ENCODE assay signal across 27 cellular contexts in the genomic region with DNA sequence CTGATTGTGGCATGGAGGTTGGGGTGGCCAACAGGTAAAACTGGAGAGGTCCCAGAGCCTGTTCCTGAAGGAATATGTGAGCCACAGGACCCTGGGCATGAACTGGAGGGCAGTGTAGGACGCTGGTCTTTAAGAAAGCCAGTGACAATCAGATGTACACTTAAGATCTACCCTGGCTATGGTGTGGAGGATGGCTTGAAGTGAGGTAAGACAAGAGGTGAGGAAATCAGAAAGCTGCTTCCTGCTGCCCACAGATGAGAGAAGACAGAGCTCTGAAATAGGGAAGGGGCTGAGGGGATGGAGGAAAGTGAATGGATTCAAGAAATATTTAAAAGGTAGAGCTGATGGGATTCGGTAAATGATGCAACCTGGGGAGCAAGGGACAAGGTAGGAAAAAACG. TPM values are rescaled to one million over a fixed set of nuclear protein-coding genes. Genes with fewer than 3 reads are reported as not detected.
"Had no signal": no experiment of that assay in that cellular context is flagged by ENCODE, and none has a peak within 500 bp of the region (broad histone marks: within the 10 kb centered on the region; RNA-seq: fewer than 3 reads in every experiment).

No MANE protein-coding gene starts in this region.

- H3K27ac ChIP-seq: coronary artery, esophagus muscularis mucosa, gastrocnemius medialis, left lung, sigmoid colon, stomach, suprapubic skin, tibial nerve had no signal

- FAIRE-seq: bronchial epithelial cell had no signal

- DNase-seq: activated CD4-positive, alpha-beta T cell treated with anti-CD3 and anti-CD28 coated beads for 36 hours; activated CD4-positive, alpha-beta T cell treated with anti-CD3 and anti-CD28 coated beads, Interleukin-2, amount 50 U/mL, for 4 hours; activated CD8-positive, alpha-beta memory T cell treated with anti-CD3 and anti-CD28 coated beads, Interleukin-2, amount 50 U/mL, for 48 hours; activated naive CD4-positive, alpha-beta T cell treated with anti-CD3 and anti-CD28 coated beads for 36 hours; activated T-cell treated with anti-CD3 and anti-CD28 coated beads, Interleukin-2, amount 50 U/mL, for 48 hours; amygdala; cerebellar nuclear complex; gastrocnemius medialis; hippocampal formation; kidney glomerular epithelial cell; left lung; occipital lobe; sigmoid colon; stimulated activated CD4-positive, alpha-beta T cell treated with anti-CD3 and anti-CD28 coated beads, Interleukin-15, amount 100 ng/mL, for 24 hours; stomach; T-helper 9 cell had no signal

- H3K4me1 ChIP-seq: left lung, stomach, suprapubic skin had no signal

- H3K9me3 ChIP-seq: esophagus muscularis mucosa, gastrocnemius medialis, left lung, sigmoid colon, stomach, suprapubic skin, tibial nerve had no signal

- H3K27me3 ChIP-seq: esophagus muscularis mucosa, gastrocnemius medialis, left lung, sigmoid colon, stomach, suprapubic skin, tibial nerve had no signal

- H3K27ac Mint-ChIP-seq: activated CD4-positive, alpha-beta T cell treated with anti-CD3 and anti-CD28 coated beads for 36 hours; activated naive CD4-positive, alpha-beta T cell treated with anti-CD3 and anti-CD28 coated beads for 36 hours; mesothelial cell of epicardium; natural killer cell treated with Interleukin-12 subunit alpha and Interleukin-12 subunit beta and Interleukin-15 and Interleukin-18, amount 100 ng/mL, for 72 hours; WTC11 had no signal

- H3K27me3 Mint-ChIP-seq: activated CD4-positive, alpha-beta T cell treated with anti-CD3 and anti-CD28 coated beads for 36 hours had no signal

- H3K4me2 ChIP-seq: smooth muscle cell had no signal

- ATAC-seq: activated CD4-positive, alpha-beta T cell treated with anti-CD3 and anti-CD28 coated beads for 36 hours; gastrocnemius medialis; left lung; natural killer cell treated with Interleukin-12 subunit alpha and Interleukin-12 subunit beta and Interleukin-15 and Interleukin-18, amount 100 ng/mL, for 72 hours; WTC11 had no signal

- H3K9me3 Mint-ChIP-seq: activated naive CD4-positive, alpha-beta T cell treated with anti-CD3 and anti-CD28 coated beads for 36 hours; mesothelial cell of epicardium; natural killer cell treated with Interleukin-12 subunit alpha and Interleukin-12 subunit beta and Interleukin-15 and Interleukin-18, amount 100 ng/mL, for 72 hours; stimulated activated memory B cell treated with anti-CD40 and anti-IgM and Interleukin-4, amounts not matched to agents 10 μg/mL and 1 μg/mL and 100 μg/mL, for 72 hours; WTC11 had no signal

- H3K36me3 ChIP-seq: esophagus muscularis mucosa, gastrocnemius medialis, left lung, sigmoid colon, stomach, suprapubic skin, tibial nerve had no signal

- H3K4me3 Mint-ChIP-seq: activated CD4-positive, alpha-beta T cell treated with anti-CD3 and anti-CD28 coated beads for 36 hours; activated naive CD4-positive, alpha-beta T cell treated with anti-CD3 and anti-CD28 coated beads for 36 hours; mesothelial cell of epicardium; natural killer cell treated with Interleukin-12 subunit alpha and Interleukin-12 subunit beta and Interleukin-15 and Interleukin-18, amount 100 ng/mL, for 72 hours; WTC11 had no signal

- H3K36me3 Mint-ChIP-seq: mesothelial cell of epicardium; natural killer cell treated with Interleukin-12 subunit alpha and Interleukin-12 subunit beta and Interleukin-15 and Interleukin-18, amount 100 ng/mL, for 72 hours; stimulated activated memory B cell treated with anti-CD40 and anti-IgM and Interleukin-4, amounts not matched to agents 10 μg/mL and 1 μg/mL and 100 μg/mL, for 72 hours; WTC11 had no signal

- H3K4me3 ChIP-seq: coronary artery, esophagus muscularis mucosa, gastrocnemius medialis, left lung, lung, sigmoid colon, smooth muscle cell, stomach, suprapubic skin, tibial nerve had no signal

RNA-seq across cellular contexts. Expression of gene KLHL6, which starts 22.7 kb away (rescaled TPM):
- polyA plus RNA-seq: smooth muscle cell had no signal
